8 cellular contexts compared by ENCODE assay signal in genomic region chr21:42097860-42098259, GRCh38. TPM values are rescaled to one million over a fixed set of nuclear protein-coding genes. Genes with fewer than 3 reads are reported as not detected.
DNase-seq lines count a peak whose midpoint lies in the region; ATAC-seq and FAIRE-seq lines count a peak whose summit lies in the region.

No MANE protein-coding gene starts in this region.

- peaks cover 0 to 4% of the 10 kb centered on the region in 2 donors for H3K4me1 ChIP-seq in small intestine (ENCODE audit: control insufficient read depth in 2 of 2, insufficient read depth in 1 of 2, low read depth in 1 of 2, low read length in 1 of 2)

- intact Hi-C loops in Right ventricle myocardium superior (cut with DNase I): loop anchor here (10.0 kb wide), 1 partner anchor 223 kb away; the partner anchor contains the start of gene PRDM15

- H3K27ac ChIP-seq in small intestine (ENCODE audit: low read depth in 1 of 2, low read length in 1 of 2): peak overlapping the region; percentile 74 to 80

- H3K4me3 ChIP-seq in small intestine (ENCODE audit: low read depth in 1 of 2, low read length in 2 of 2): no peak overlapping the region

- H3K36me3 ChIP-seq in small intestine (ENCODE audit: control insufficient read depth in 2 of 2, insufficient read depth in 2 of 2, low read length in 2 of 2): no peaks in the 10 kb centered on the region

- H3K9me3 ChIP-seq in small intestine (ENCODE audit: control insufficient read depth, low read depth): no peaks in the 10 kb centered on the region

- no peak for FAIRE-seq in small intestine (lab: Jason Lieb, UNC)

- DNase-seq in AG08396 (ENCODE audit: low spot score): peak; percentile 95
- peak; percentile 68 for DNase-seq in HS-27A (ENCODE audit: low read depth)
- DNase-seq in SW480 (ENCODE audit: low spot score): peak; percentile 95
- DNase-seq in Right ventricle myocardium superior: no peak
- peak; percentile 95 for DNase-seq in small intestine
- DNase-seq in Ammon's horn (ENCODE audit: low spot score): no peak
- DNase-seq in T-helper 2 cell: no peak

- ATAC-seq in Right ventricle myocardium superior (ENCODE audit: poor library complexity): peak; percentile 57
- no peak for ATAC-seq in HG03139 (IDR thresholded peaks at IDR 0.05; ENCODE audit: unreplicated experiment)

- H3K27me3 ChIP-seq in small intestine (ENCODE audit: control insufficient read depth in 2 of 2, insufficient read depth in 2 of 2, low read length in 2 of 2): peaks cover 0 to under 1% of the 10 kb centered on the region in 2 donors

- 20 to 21% (median 20%) methylated on average over 8 of the region's 8 CpGs for WGBS in small intestine, 3 donors

RNA-seq across cellular contexts. Expression of gene UMODL1, which starts 26.7 kb away (rescaled TPM):
- total RNA-seq in Right ventricle myocardium superior: 0.05 TPM
- polyA plus RNA-seq in small intestine: under 1 TPM in 2 of 3 donors, not detected in 1; 0.43 to 0.67 TPM

Comparison
In these comparisons a context has a peak if more than half of its experiments do, and no peak if none do; other contexts are left out.
1. DNase-seq: peak in AG08396 (single experiment), HS-27A (single experiment), SW480 (single experiment) and small intestine (single experiment); none in Right ventricle myocardium superior (single experiment), Ammon's horn (single experiment) and T-helper 2 cell (0 of 5).